9 cellular contexts compared by ENCODE assay signal in genomic region chr19:15453091-15453498, GRCh38. TPM values are rescaled to one million over a fixed set of nuclear protein-coding genes. Genes with fewer than 3 reads are reported as not detected.
A peak's percentile ranks its signal among the peaks of the same experiment; 100 is the strongest.
DNase-seq lines count a peak whose midpoint lies in the region; ATAC-seq and TF ChIP-seq lines count a peak whose summit lies in the region.
"Had no signal": no experiment of that assay in that cellular context is flagged by ENCODE, and none has a peak within 500 bp of the region (broad histone marks: within the 10 kb centered on the region; RNA-seq: fewer than 3 reads in every experiment).

No MANE protein-coding gene starts in this region.

- peaks cover 17% of the 10 kb centered on the region for H3K27me3 ChIP-seq in upper lobe of right lung

- H3K4me3 ChIP-seq in upper lobe of right lung: peak overlapping the region; percentile 38

- intact Hi-C loops in upper lobe of right lung (cut with DNase I): no loop called here
- intact Hi-C loops in activated CD4-positive, alpha-beta T cell treated with anti-CD3 and anti-CD28 coated beads for 36 hours (cut with DNase I, micrococcal nuclease): no loop called here

- POLR2A ChIA-PET in activated CD4-positive, alpha-beta T cell treated with anti-CD3 and anti-CD28 coated beads for 36 hours (lab: Charles Lee): interaction anchor here (0.6 kb wide), 1 partner anchor 103 kb away, joined by 3 read pairs; no protein-coding TSS in a partner anchor

- H3K9me3 Mint-ChIP-seq in activated CD4-positive, alpha-beta T cell treated with anti-CD3 and anti-CD28 coated beads for 36 hours (ENCODE audit: low read depth): no peaks in the 10 kb centered on the region

- H3K27ac Mint-ChIP-seq in activated CD4-positive, alpha-beta T cell treated with anti-CD3 and anti-CD28 coated beads for 36 hours: no peak overlapping the region

- CTCF ChIA-PET in activated CD4-positive, alpha-beta T cell treated with anti-CD3 and anti-CD28 coated beads for 36 hours (lab: Charles Lee): no interaction called here

- no peak overlapping the region for H3K27ac ChIP-seq in upper lobe of right lung

- H3K36me3 ChIP-seq in upper lobe of right lung: no peaks in the 10 kb centered on the region

- H3K36me3 Mint-ChIP-seq in activated CD4-positive, alpha-beta T cell treated with anti-CD3 and anti-CD28 coated beads for 36 hours (ENCODE audit: low read depth): peaks cover 56% of the 10 kb centered on the region

- no peak overlapping the region for H3K4me3 Mint-ChIP-seq in activated CD4-positive, alpha-beta T cell treated with anti-CD3 and anti-CD28 coated beads for 36 hours

- TF ChIP-seq CTCF in upper lobe of right lung (IDR thresholded peaks at IDR 0.05): peak; percentile 33

- DNase-seq in DMS 273 (lab: John Stamatoyannopoulos, UW; ENCODE audit: unreplicated experiment) (peak; percentile 38), DMS 273 treated with DMSO at 0.1 percent for 48 hours (lab: John Stamatoyannopoulos, UW) (no peak), left kidney (ENCODE audit: low read depth, low spot score) (peak; percentile 37), upper lobe of right lung (no peak), mucosa of gallbladder (ENCODE audit: low spot score) (no peak)
- DNase-seq in activated CD4-positive, alpha-beta T cell treated with anti-CD3 and anti-CD28 coated beads for 36 hours: no peak
- DNase-seq: activated effector memory CD4-positive, alpha-beta T cell treated with Interleukin-2 at 50 U/mL for 16 hours had no signal

- H3K27me3 Mint-ChIP-seq in activated CD4-positive, alpha-beta T cell treated with anti-CD3 and anti-CD28 coated beads for 36 hours: no peaks in the 10 kb centered on the region

- H3K9me3 ChIP-seq in upper lobe of right lung: no peaks in the 10 kb centered on the region

- peaks cover 17% of the 10 kb centered on the region for H3K4me1 Mint-ChIP-seq in activated CD4-positive, alpha-beta T cell treated with anti-CD3 and anti-CD28 coated beads for 36 hours

- peak; percentile 6 for ATAC-seq in upper lobe of right lung
- ATAC-seq in activated CD4-positive, alpha-beta T cell treated with anti-CD3 and anti-CD28 coated beads for 36 hours: no peak

- peaks cover 13% of the 10 kb centered on the region for H3K4me1 ChIP-seq in upper lobe of right lung

RNA-seq across cellular contexts. Expression of gene WIZ, which starts 3.3 kb away (rescaled TPM):
- total RNA-seq in upper lobe of right lung (30.9 TPM), mucosa of gallbladder (48.7 TPM)
- total RNA-seq in activated CD4-positive, alpha-beta T cell treated with anti-CD3 and anti-CD28 coated beads for 36 hours: 10 to 100 TPM; 21.2 to 22.6 TPM

RNA-seq across cellular contexts. Expression of gene RASAL3, which starts 11.2 kb away (rescaled TPM):
- 19.1 TPM for total RNA-seq in upper lobe of right lung
- total RNA-seq in activated CD4-positive, alpha-beta T cell treated with anti-CD3 and anti-CD28 coated beads for 36 hours: 10 to 100 TPM; 80.7 to 97.7 TPM
- total RNA-seq in mucosa of gallbladder: 9.7 TPM
- total RNA-seq: A172, myocyte had no signal

RNA-seq across cellular contexts. Expression of gene PGLYRP2, which starts 26.2 kb away (rescaled TPM):
- total RNA-seq in upper lobe of right lung: not detected
- under 1 TPM in 1 of 2 experiments, not detected in 1; 0.14 TPM for total RNA-seq in activated CD4-positive, alpha-beta T cell treated with anti-CD3 and anti-CD28 coated beads for 36 hours
- 1.6 TPM for total RNA-seq in mucosa of gallbladder
- total RNA-seq: A172, myocyte had no signal

RNA-seq across cellular contexts. Expression of gene AKAP8L, which starts 34.3 kb away (rescaled TPM):
- total RNA-seq in upper lobe of right lung (95.5 TPM), mucosa of gallbladder (110 TPM)
- 10 to 100 TPM; 76.2 to 89.9 TPM for total RNA-seq in activated CD4-positive, alpha-beta T cell treated with anti-CD3 and anti-CD28 coated beads for 36 hours

RNA-seq across cellular contexts. Expression of gene CYP4F22, which starts 55.2 kb away (rescaled TPM):
- not detected for total RNA-seq in upper lobe of right lung
- under 1 TPM; 0.54 to 0.80 TPM for total RNA-seq in activated CD4-positive, alpha-beta T cell treated with anti-CD3 and anti-CD28 coated beads for 36 hours
- total RNA-seq in mucosa of gallbladder: 0.17 TPM
- total RNA-seq: A172, myocyte had no signal

Comparison
In these comparisons a context has a peak if more than half of its experiments do, and no peak if none do; other contexts are left out.
1. DNase-seq: peak in DMS 273 (single experiment) and left kidney (single experiment); none in DMS 273 treated with DMSO at 0.1 percent for 48 hours (single experiment), upper lobe of right lung (single experiment), activated CD4-positive, alpha-beta T cell treated with anti-CD3 and anti-CD28 coated beads for 36 hours (single experiment) and mucosa of gallbladder (single experiment).